Comparison of ENCODE assay signal across 17 cellular contexts in genomic region chr7:134882481-134882880, GRCh38.
DNase-seq lines count a peak whose midpoint lies in the region; ATAC-seq, FAIRE-seq and TF ChIP-seq lines count a peak whose summit lies in the region.
"Had no signal": no experiment of that assay in that cellular context is flagged by ENCODE, and none has a peak within 500 bp of the region (broad histone marks: within the 10 kb centered on the region; RNA-seq: fewer than 3 reads in every experiment).

No MANE protein-coding gene starts in this region.

- H3K14ac ChIP-seq in IMR-90 (replicated peaks; ENCODE audit: low read depth, low read length), result no peak overlapping the region

- peaks cover 36% of the 10 kb centered on the region for H3K4me1 Mint-ChIP-seq in Caco-2 (ENCODE audit: low read depth, unreplicated experiment)

- no peak for TF ChIP-seq EP300 in esophagus muscularis mucosa (IDR thresholded peaks at IDR 0.05)

- no peak overlapping the region for H2BK120ac ChIP-seq in IMR-90 (ENCODE audit: low read depth, low read length)

- no peak overlapping the region for H4K5ac ChIP-seq in IMR-90 (ENCODE audit: low read depth, low read length)

- no peak overlapping the region for H3K4ac ChIP-seq in IMR-90 (ENCODE audit: low read depth, low read length)

- no peaks in the 10 kb centered on the region for H3K9me3 ChIP-seq in Caco-2
- no peaks in the 10 kb centered on the region for H3K9me3 ChIP-seq in IMR-90 (ENCODE audit: control insufficient read depth, insufficient read depth, low read length)
- no peaks in the 10 kb centered on the region for H3K9me3 ChIP-seq in esophagus muscularis mucosa
- H3K9me3 ChIP-seq: BE2C had no signal

- peak overlapping the region; percentile 25; the same call in 1 of the 2 replicates for H3K23ac ChIP-seq in IMR-90 (ENCODE audit: low read depth, low read length)

- peaks cover 22% of the 10 kb centered on the region for H3K9me1 ChIP-seq in IMR-90 (ENCODE audit: insufficient read depth, low read length)

- no peak overlapping the region for H2BK20ac ChIP-seq in IMR-90 (ENCODE audit: low read depth, low read length)

- H2AFZ ChIP-seq in IMR-90 (replicated peaks; ENCODE audit: low read length, poor library complexity), result no peak overlapping the region
- H2AFZ ChIP-seq: GM23338 had no signal

- H3K36me3 Mint-ChIP-seq in Caco-2 (ENCODE audit: insufficient read depth, unreplicated experiment), result peaks cover 6% of the 10 kb centered on the region
- H3K36me3 Mint-ChIP-seq: CD4-positive, alpha-beta memory T cell had no signal

- no peak overlapping the region for H2BK5ac ChIP-seq in IMR-90 (ENCODE audit: low read depth, low read length, poor library complexity, severe bottlenecking)

- TF ChIP-seq CTCF in Caco-2 (IDR thresholded peaks at IDR 0.05; ENCODE audit: insufficient read depth in 1 of 2, low read depth in 1 of 2, low read length in 1 of 2, severe bottlenecking in 1 of 2, unreplicated experiment in 1 of 2) (no peak), IMR-90 (conservative IDR thresholded peaks at IDR 0.05; ENCODE audit: low read depth, low read length) (no peak), esophagus muscularis mucosa (IDR thresholded peaks at IDR 0.05) (no peak), retinal pigment epithelial cell (conservative IDR thresholded peaks at IDR 0.05; ENCODE audit: low read depth, low read length) (no peak), D721Med (IDR thresholded peaks at IDR 0.05; ENCODE audit: insufficient read depth, missing control alignments) (no peak)

- H2AK9ac ChIP-seq in IMR-90 (replicated peaks; ENCODE audit: low read depth, low read length, poor library complexity), result no peak overlapping the region

- no peaks in the 10 kb centered on the region for H3K36me3 ChIP-seq in Caco-2 (ENCODE audit: control insufficient read depth, insufficient read depth, low read length)
- H3K36me3 ChIP-seq in IMR-90 (ENCODE audit: control insufficient read depth, insufficient read depth, low read length), result peaks cover 4% of the 10 kb centered on the region; the same call in 1 of the 2 replicates
- H3K36me3 ChIP-seq in esophagus muscularis mucosa, result peaks cover 0 to 5% (median 2%) of the 10 kb centered on the region in 4 donors
- H3K36me3 ChIP-seq: BE2C had no signal

- H3K4me3 Mint-ChIP-seq in Caco-2 (ENCODE audit: unreplicated experiment), result peak overlapping the region; percentile 63
- H3K4me3 Mint-ChIP-seq: CD4-positive, alpha-beta memory T cell; GM23338 had no signal

- TF ChIP-seq RAD21 in IMR-90 (IDR thresholded peaks at IDR 0.05; ENCODE audit: low read length), result no peak

- DNase-seq in Caco-2, result peak in 1 of 2 experiments; percentile 36
- DNase-seq in IMR-90, result no peak
- no peak for DNase-seq in esophagus muscularis mucosa (ENCODE audit: extremely low spot score)
- peak; percentile 39 for DNase-seq in retinal pigment epithelial cell (ENCODE audit: low read depth)
- DNase-seq in D721Med (ENCODE audit: insufficient read length, low spot score), result no peak
- no peak for DNase-seq in urothelium cell line (ENCODE audit: low spot score)
- DNase-seq: BE2C; CD4-positive, alpha-beta memory T cell; COR-L47; DMS53; H7 had no signal

- dilution Hi-C loops in IMR-90 (cut with HindIII; ENCODE audit: low sequenced_read_pairs, unreplicated experiment), result no loop called here

- POLR2A ChIA-PET in Caco-2 (lab: Charles Lee) (no interaction called here), IMR-90 (lab: Charles Lee; ENCODE audit: unreplicated experiment) (no interaction called here)

- H3K4me3 ChIP-seq in Caco-2 (ENCODE audit: low read depth, low read length) (no peak overlapping the region), IMR-90 (ENCODE audit: insufficient read depth, low read depth, low read length) (no peak overlapping the region), esophagus muscularis mucosa (no peak overlapping the region), retinal pigment epithelial cell (ENCODE audit: low read length) (no peak overlapping the region)
- H3K4me3 ChIP-seq: GM23338, K562 had no signal

- H4K20me1 ChIP-seq in IMR-90 (ENCODE audit: insufficient read depth, low read length), result peaks cover 71% of the 10 kb centered on the region

- ATAC-seq in IMR-90 (ENCODE audit: low read depth), result no peak
- ATAC-seq in HG02798 (IDR thresholded peaks at IDR 0.05; ENCODE audit: poor library complexity, unreplicated experiment), result no peak
- no peak for ATAC-seq in GM19351 (IDR thresholded peaks at IDR 0.05; ENCODE audit: unreplicated experiment)
- ATAC-seq: GM23338, K562 had no signal

- TF ChIP-seq POLR2A in IMR-90 (IDR thresholded peaks at IDR 0.05; ENCODE audit: low read depth, low read length), result no peak
- TF ChIP-seq POLR2A in esophagus muscularis mucosa (IDR thresholded peaks at IDR 0.05; ENCODE audit: low read depth), result no peak

- no peak overlapping the region for H3K9ac ChIP-seq in IMR-90 (ENCODE audit: low read depth, low read length)

- in situ Hi-C loops in IMR-90 (cut with MboI; ENCODE audit: low sequenced_read_pairs), result no loop called here

- H2AK5ac ChIP-seq in IMR-90 (ENCODE audit: low read depth, low read length), result no peak overlapping the region

- H3K4me2 ChIP-seq in IMR-90 (ENCODE audit: low read depth, low read length), result no peak overlapping the region
- H3K4me2 ChIP-seq: GM23338 had no signal

- peaks cover 8% of the 10 kb centered on the region for H3K9me3 Mint-ChIP-seq in Caco-2 (ENCODE audit: unreplicated experiment)
- H3K9me3 Mint-ChIP-seq: CD4-positive, alpha-beta memory T cell; GM23338 had no signal

- peak overlapping the region; percentile 94 for H3K27ac Mint-ChIP-seq in Caco-2 (ENCODE audit: unreplicated experiment)
- H3K27ac Mint-ChIP-seq: CD4-positive, alpha-beta memory T cell; GM23338 had no signal

- H3K27me3 ChIP-seq in Caco-2 (replicated peaks; ENCODE audit: control insufficient read depth, insufficient read depth, low read length) (no peaks in the 10 kb centered on the region; the same call in 1 of the 2 replicates), IMR-90 (ENCODE audit: control insufficient read depth, insufficient read depth, low read length) (no peaks in the 10 kb centered on the region), esophagus muscularis mucosa (no peaks in the 10 kb centered on the region)
- H3K27me3 ChIP-seq: BE2C had no signal

- no CpG with 5 or more reads among the region's 1 CpG for WGBS in IMR-90 (ENCODE audit: extremely low coverage in 2 of 2, insufficient read length in 1 of 2), 2 experiments
- WGBS in esophagus muscularis mucosa, result 50% methylated on average over 1 of the region's 1 CpG

- BruUV-seq in Caco-2 (replicated peaks; lab: Mats Ljungman, UMichigan) (no TSS peak), IMR-90 (replicated peaks; lab: Mats Ljungman, UMichigan) (no TSS peak)

- peaks cover 76% of the 10 kb centered on the region for H3K4me1 ChIP-seq in Caco-2
- H3K4me1 ChIP-seq in IMR-90 (ENCODE audit: control insufficient read depth, insufficient read depth, low read length), result peaks cover 19% of the 10 kb centered on the region
- peaks cover 46 to 100% (median 94%) of the 10 kb centered on the region in 4 donors for H3K4me1 ChIP-seq in esophagus muscularis mucosa

- H4K8ac ChIP-seq in IMR-90 (ENCODE audit: low read depth in 2 of 2, low read length in 2 of 2), result no peak overlapping the region

- no peaks in the 10 kb centered on the region for H3K27me3 Mint-ChIP-seq in Caco-2 (ENCODE audit: insufficient read depth, unreplicated experiment)
- H3K27me3 Mint-ChIP-seq: CD4-positive, alpha-beta memory T cell had no signal

- H3K27ac ChIP-seq in IMR-90 (ENCODE audit: insufficient read depth, low read length) (no peak overlapping the region), esophagus muscularis mucosa (replicated peaks in 1 of 4) (peak overlapping the region; percentile 74 to 87 (median 79))
- H3K27ac ChIP-seq: C4-2B had no signal

- H3K56ac ChIP-seq in IMR-90 (ENCODE audit: extremely low read depth, insufficient read depth, low read length), result no peak overlapping the region

- H3K79me1 ChIP-seq in IMR-90 (ENCODE audit: low read depth in 1 of 2, low read length in 2 of 2), result peaks cover 19 to 63% of the 10 kb centered on the region in 2 experiments

- FAIRE-seq in D721Med (lab: Jason Lieb, UNC), result no peak
- FAIRE-seq in urothelium cell line (lab: Jason Lieb, UNC), result no peak
- FAIRE-seq: HTR-8/SVneo, K562 had no signal

- CTCF ChIA-PET in Caco-2 (lab: Charles Lee), result no interaction called here
- CTCF ChIA-PET in IMR-90 (lab: Yijun Ruan, JAX), result interaction anchor here (0.6 kb wide), 1 partner anchor 93 kb away, joined by 4 read pairs; no protein-coding TSS in a partner anchor

- no peak overlapping the region for H4K91ac ChIP-seq in IMR-90 (ENCODE audit: insufficient read depth, low read depth, low read length)

- no peak overlapping the region for H3K18ac ChIP-seq in IMR-90 (ENCODE audit: low read depth, low read length)

- intact Hi-C loops in Caco-2 (cut with micrococcal nuclease; ENCODE audit: unreplicated experiment), result loop anchor here (1.0 kb wide), 1 partner anchor 19 kb away; no protein-coding TSS in a partner anchor
- intact Hi-C loops in IMR-90 (cut with micrococcal nuclease), result no loop called here
- intact Hi-C loops in esophagus muscularis mucosa (cut with DNase I), result no loop called here

- no peak overlapping the region for H2BK15ac ChIP-seq in IMR-90 (ENCODE audit: low read depth, low read length)

TF ChIP-seq in IMR-90, 13 proteins besides CTCF, POLR2A, EP300 and RAD21 (continues in another document):
- TF ChIP-seq MXI1 (IDR thresholded peaks at IDR 0.05; ENCODE audit: borderline replicate concordance, low read depth, low read length) (no peak), CHD1 (IDR thresholded peaks at IDR 0.05; ENCODE audit: low read depth, low read length) (no peak), BHLHE40 (IDR thresholded peaks at IDR 0.05; ENCODE audit: low read depth, low read length) (no peak), RFX5 (IDR thresholded peaks at IDR 0.05; ENCODE audit: low read depth, low read length) (no peak), FOS (IDR thresholded peaks at IDR 0.05; ENCODE audit: low read depth, low read length) (no peak), CEBPB (IDR thresholded peaks at IDR 0.05; ENCODE audit: low read depth, low read length) (no peak), MAZ (IDR thresholded peaks at IDR 0.05; ENCODE audit: borderline replicate concordance, low read depth, low read length) (no peak), NFE2L2 (IDR thresholded peaks at IDR 0.05; ENCODE audit: low read depth, low read length) (no peak), MAFK (IDR thresholded peaks at IDR 0.05; ENCODE audit: low read depth, low read length) (no peak), SMC3 (IDR thresholded peaks at IDR 0.05; ENCODE audit: low read depth, low read length) (no peak)
- TF ChIP-seq, protein P1, sequence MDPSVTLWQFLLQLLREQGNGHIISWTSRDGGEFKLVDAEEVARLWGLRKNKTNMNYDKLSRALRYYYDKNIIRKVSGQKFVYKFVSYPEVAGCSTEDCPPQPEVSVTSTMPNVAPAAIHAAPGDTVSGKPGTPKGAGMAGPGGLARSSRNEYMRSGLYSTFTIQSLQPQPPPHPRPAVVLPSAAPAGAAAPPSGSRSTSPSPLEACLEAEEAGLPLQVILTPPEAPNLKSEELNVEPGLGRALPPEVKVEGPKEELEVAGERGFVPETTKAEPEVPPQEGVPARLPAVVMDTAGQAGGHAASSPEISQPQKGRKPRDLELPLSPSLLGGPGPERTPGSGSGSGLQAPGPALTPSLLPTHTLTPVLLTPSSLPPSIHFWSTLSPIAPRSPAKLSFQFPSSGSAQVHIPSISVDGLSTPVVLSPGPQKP (IDR thresholded peaks at IDR 0.05; ENCODE audit: borderline replicate concordance, low read depth, low read length), result no peak
